13 cellular contexts compared by ENCODE assay signal in genomic region chr2:47119001-47119400, GRCh38. TPM values are rescaled to one million over a fixed set of nuclear protein-coding genes. Genes with fewer than 3 reads are reported as not detected.
DNase-seq lines count a peak whose midpoint lies in the region; TF ChIP-seq lines count a peak whose summit lies in the region.
"Had no signal": no experiment of that assay in that cellular context is flagged by ENCODE, and none has a peak within 500 bp of the region (broad histone marks: within the 10 kb centered on the region; RNA-seq: fewer than 3 reads in every experiment).

No MANE protein-coding gene starts in this region.

- in situ Hi-C loops in brain microvascular endothelial cell (cut with HindIII; ENCODE audit: low pct_ligation_motif_present, low sequenced_read_pairs): no loop called here

- peaks cover 54% of the 10 kb centered on the region for H3K4me1 Mint-ChIP-seq in HFFc6 (ENCODE audit: low read depth)

- H3K9me3 ChIP-seq in hepatocyte (ENCODE audit: low read depth): no peaks in the 10 kb centered on the region
- H3K9me3 ChIP-seq: tibial artery had no signal

- H3K9me2 ChIP-seq in hepatocyte (replicated peaks; ENCODE audit: insufficient read depth): no peaks in the 10 kb centered on the region

- H3K27ac Mint-ChIP-seq in HFFc6: peak overlapping the region; percentile 78
- H3K27ac Mint-ChIP-seq: activated naive CD8-positive, alpha-beta T cell treated with anti-CD3 and anti-CD28 coated beads, Interleukin-2, amount 10 ng/mL, durations not matched to agents 7 days and 5 days had no signal

- H2AFZ ChIP-seq in hepatocyte: no peak overlapping the region

- H3K9me3 Mint-ChIP-seq in HFFc6: peaks cover 5% of the 10 kb centered on the region
- H3K9me3 Mint-ChIP-seq: activated naive CD8-positive, alpha-beta T cell treated with anti-CD3 and anti-CD28 coated beads, Interleukin-2, amount 10 ng/mL, durations not matched to agents 7 days and 5 days had no signal

- H3K4me2 ChIP-seq in hepatocyte: no peak overlapping the region

- TF ChIP-seq CTCF in HFFc6 (IDR thresholded peaks at IDR 0.05): no peak
- TF ChIP-seq CTCF in brain microvascular endothelial cell (IDR thresholded peaks at IDR 0.05; ENCODE audit: low read depth, low read length, missing control alignments): no peak
- TF ChIP-seq CTCF in hepatocyte (IDR thresholded peaks at IDR 0.05; ENCODE audit: poor library complexity): no peak

- peaks cover 5% of the 10 kb centered on the region; the same call in 1 of the 2 replicates for H3K36me3 Mint-ChIP-seq in HFFc6 (ENCODE audit: low read depth)
- H3K36me3 Mint-ChIP-seq: activated naive CD8-positive, alpha-beta T cell treated with anti-CD3 and anti-CD28 coated beads, Interleukin-2, amount 10 ng/mL, durations not matched to agents 7 days and 5 days had no signal

- H3K27me3 ChIP-seq in brain microvascular endothelial cell (replicated peaks) (no peaks in the 10 kb centered on the region), hepatocyte (no peaks in the 10 kb centered on the region)
- H3K27me3 ChIP-seq: heart right ventricle, tibial artery had no signal

- WGBS in hepatocyte (ENCODE audit: low lambda C conversion rate, missing lambda C conversion rate): 14% methylated on average over 2 of the region's 2 CpGs

- no peaks in the 10 kb centered on the region for H3K36me3 ChIP-seq in brain microvascular endothelial cell (replicated peaks)
- no peaks in the 10 kb centered on the region for H3K36me3 ChIP-seq in hepatocyte (replicated peaks; ENCODE audit: insufficient read depth, low read depth)
- H3K36me3 ChIP-seq: heart right ventricle, tibial artery had no signal

- H3K79me2 ChIP-seq in hepatocyte: no peaks in the 10 kb centered on the region

- H3K27ac ChIP-seq in brain microvascular endothelial cell (peak overlapping the region; percentile 62), hepatocyte (no peak overlapping the region)
- H3K27ac ChIP-seq: heart right ventricle, tibial artery had no signal

- H4K20me1 ChIP-seq in hepatocyte (ENCODE audit: insufficient read depth, poor library complexity, severe bottlenecking): no peaks in the 10 kb centered on the region

- H3K4me3 Mint-ChIP-seq in HFFc6: peak overlapping the region; percentile 65
- H3K4me3 Mint-ChIP-seq: activated naive CD8-positive, alpha-beta T cell treated with anti-CD3 and anti-CD28 coated beads, Interleukin-2, amount 10 ng/mL, durations not matched to agents 7 days and 5 days; neural crest cell had no signal

- no peaks in the 10 kb centered on the region for H3K27me3 Mint-ChIP-seq in HFFc6 (ENCODE audit: insufficient read depth)

- DNase-seq in A172 (ENCODE audit: low spot score) (peak; percentile 70), HFFc6 (peak; percentile 82), brain microvascular endothelial cell (peak; percentile 66), hepatocyte (ENCODE audit: low spot score) (peak; percentile 29), middle frontal gyrus (ENCODE audit: extremely low spot score, low spot score) (no peak), NCI-H146 (lab: John Stamatoyannopoulos, UW) (no peak), ureter (ENCODE audit: low spot score) (no peak)
- no peak for DNase-seq in stimulated activated CD4-positive, alpha-beta T cell treated with anti-CD3 and anti-CD28 coated beads, Interleukin-4, amount 100 ng/mL, for 4 hours
- DNase-seq: activated naive CD8-positive, alpha-beta T cell treated with anti-CD3 and anti-CD28 coated beads, Interleukin-2, amount 10 ng/mL, durations not matched to agents 7 days and 5 days; heart right ventricle; left ventricle myocardium superior; tibial artery had no signal

- H3K4me1 ChIP-seq in hepatocyte (ENCODE audit: insufficient read depth): no peaks in the 10 kb centered on the region

- H3K4me3 ChIP-seq in brain microvascular endothelial cell (ENCODE audit: low read depth, low read length) (no peak overlapping the region), hepatocyte (no peak overlapping the region)
- H3K4me3 ChIP-seq: heart right ventricle, tibial artery had no signal

RNA-seq across cellular contexts. Expression of gene STPG4, which starts 36.1 kb away (rescaled TPM):
- 0.62 and 4.4 TPM in 2 replicates for total RNA-seq in A172 (2014; rRNA removed; shearing (Covaris generic))
- total RNA-seq in HFFc6 (2021; fragmentation: NEBNext Ultra II Directional; extraction: Animal tissue kit (Norgen Biotek cat#: 25700)): under 1 TPM in 3 of 6 experiments, not detected in 3; 0.19 to 0.40 (median 0.25) TPM
- total RNA-seq in hepatocyte: 0.72 TPM in 1 of 2 replicates, not detected in the other
- polyA plus RNA-seq in hepatocyte: 0.19 TPM in 1 of 2 replicates, not detected in the other
- total RNA-seq in ureter: not detected
- total RNA-seq: left ventricle myocardium superior had no signal

RNA-seq across cellular contexts. Expression of gene CALM2, which starts 57.3 kb away (rescaled TPM):
- total RNA-seq in A172 (2014; rRNA removed; shearing (Covaris generic)): 2,430 and 2,432 TPM in 2 replicates
- 1,000 to 10,000 TPM; 1,006 to 1,273 (median 1,121) TPM for total RNA-seq in HFFc6 (2021; fragmentation: NEBNext Ultra II Directional; extraction: Animal tissue kit (Norgen Biotek cat#: 25700))
- 705 and 910 TPM in 2 replicates for total RNA-seq in hepatocyte
- 1,204 and 1,284 TPM in 2 replicates for polyA plus RNA-seq in hepatocyte
- total RNA-seq in ureter: 429 TPM

Comparison
In these comparisons a context has a peak if more than half of its experiments do, and no peak if none do; other contexts are left out.
1. DNase-seq: peak in A172 (single experiment), HFFc6 (single experiment), brain microvascular endothelial cell (single experiment) and hepatocyte (single experiment); none in middle frontal gyrus (single experiment), stimulated activated CD4-positive, alpha-beta T cell treated with anti-CD3 and anti-CD28 coated beads, Interleukin-4, amount 100 ng/mL, for 4 hours (0 of 2), NCI-H146 (single experiment) and ureter (single experiment).